In the genomic region with DNA sequence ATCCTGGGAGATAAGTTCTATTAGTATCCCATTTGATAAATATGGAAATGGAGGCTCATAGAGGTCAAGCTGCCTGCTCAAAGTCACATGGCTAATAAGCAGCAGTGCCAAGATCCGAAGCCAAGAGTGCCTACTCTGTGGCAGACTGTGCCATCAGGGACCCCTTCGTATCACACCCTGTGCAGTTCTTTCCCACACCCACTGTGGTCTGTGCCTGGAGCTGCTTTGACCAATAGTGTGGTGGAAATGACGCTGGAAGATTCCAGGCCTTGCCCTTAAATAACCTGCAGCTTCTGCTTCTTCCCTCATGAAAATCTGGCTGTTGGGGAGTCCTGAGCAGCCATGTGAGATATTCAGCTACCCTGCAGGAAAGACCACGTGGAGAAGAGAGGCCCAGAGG, we compare ENCODE assay signal across 29 cellular contexts. TPM values are rescaled to one million over a fixed set of nuclear protein-coding genes. Genes with fewer than 3 reads are reported as not detected.
A peak's percentile ranks its signal among the peaks of the same experiment; 100 is the strongest.
DNase-seq lines count a peak whose midpoint lies in the region; ATAC-seq, FAIRE-seq and TF ChIP-seq lines count a peak whose summit lies in the region.
"Had no signal": no experiment of that assay in that cellular context is flagged by ENCODE, and none has a peak within 500 bp of the region (broad histone marks: within the 10 kb centered on the region; RNA-seq: fewer than 3 reads in every experiment).

No MANE protein-coding gene starts in this region.

- H2AFZ ChIP-seq in HepG2 (ENCODE audit: low read length) (no peak overlapping the region), fibroblast of lung (ENCODE audit: low read length) (no peak overlapping the region)

- TF ChIP-seq RAD21 in liver (IDR thresholded peaks at IDR 0.05) (no peak), HepG2 (CRISPR knock-in tag; IDR thresholded peaks at IDR 0.05) (no peak)

- no peak for ATAC-seq in HepG2
- no peak for ATAC-seq in activated CD8-positive, alpha-beta T cell treated with anti-CD3 and anti-CD28 coated beads, Interleukin-2, amount 10 ng/mL, durations not matched to agents 7 days and 5 days
- ATAC-seq: CD8-positive, alpha-beta T cell; left colon; natural killer cell; SK-N-SH treated with all-trans-retinoic acid at 6 μM for 48 hours had no signal

- H3K36me3 ChIP-seq in liver (ENCODE audit: control insufficient read depth in 4 of 4, insufficient read depth in 3 of 4, low read depth in 1 of 4, low read length in 3 of 4) (no peaks in the 10 kb centered on the region), HepG2 (replicated peaks in 1 of 2; ENCODE audit: control insufficient read depth in 1 of 2, insufficient read depth in 2 of 2, low read length in 2 of 2) (peaks cover 1% of the 10 kb centered on the region in 2 experiments; a peak in 1 of 5 replicates), fibroblast of lung (ENCODE audit: control insufficient read depth, insufficient read depth, low read length) (no peaks in the 10 kb centered on the region), muscle layer of colon (ENCODE audit: insufficient read depth, low read length) (no peaks in the 10 kb centered on the region)
- H3K36me3 ChIP-seq: cardiac muscle cell, ovary, WERI-Rb-1 had no signal

- no peak overlapping the region for H3K4me3 Mint-ChIP-seq in activated CD8-positive, alpha-beta T cell treated with anti-CD3 and anti-CD28 coated beads, Interleukin-2, amount 10 ng/mL, durations not matched to agents 7 days and 5 days
- no peak overlapping the region for H3K4me3 Mint-ChIP-seq in activated T-cell treated with anti-CD3 and anti-CD28 coated beads, Interleukin-2, amount 50 U/mL, for 24 hours
- H3K4me3 Mint-ChIP-seq: activated CD4-positive, alpha-beta T cell treated with anti-CD3 and anti-CD28 coated beads, Interleukin-2, amount 10 ng/mL, durations not matched to agents 24 days and 14 days; activated naive CD4-positive, alpha-beta T cell treated with anti-CD3 and anti-CD28 coated beads for 36 hours; CD8-positive, alpha-beta T cell; mesothelial cell of epicardium; natural killer cell had no signal

- no peak for TF ChIP-seq POLR2A in HepG2 (IDR thresholded peaks at IDR 0.05; ENCODE audit: insufficient read depth in 1 of 2, low read depth in 2 of 2, low read length in 2 of 2)

- H3K9me3 Mint-ChIP-seq in activated CD8-positive, alpha-beta T cell treated with anti-CD3 and anti-CD28 coated beads, Interleukin-2, amount 10 ng/mL, durations not matched to agents 7 days and 5 days (ENCODE audit: insufficient read depth) = no peaks in the 10 kb centered on the region
- no peaks in the 10 kb centered on the region for H3K9me3 Mint-ChIP-seq in activated T-cell treated with anti-CD3 and anti-CD28 coated beads, Interleukin-2, amount 50 U/mL, for 24 hours
- H3K9me3 Mint-ChIP-seq: activated CD4-positive, alpha-beta T cell treated with anti-CD3 and anti-CD28 coated beads, Interleukin-2, amount 10 ng/mL, durations not matched to agents 24 days and 14 days; activated naive CD4-positive, alpha-beta T cell treated with anti-CD3 and anti-CD28 coated beads for 36 hours; CD8-positive, alpha-beta T cell; natural killer cell had no signal

- CTCF ChIA-PET in HepG2 (lab: Yijun Ruan, JAX; ENCODE audit: low intra/inter-chr PET ratio, low total read pairs) = no interaction called here
- CTCF ChIA-PET in activated CD8-positive, alpha-beta T cell treated with anti-CD3 and anti-CD28 coated beads, Interleukin-2, amount 10 ng/mL, durations not matched to agents 7 days and 5 days (lab: Charles Lee) = no interaction called here

- TF ChIP-seq CTCF in liver (IDR thresholded peaks at IDR 0.05; ENCODE audit: low read depth, low read length, missing input control) (no peak), HepG2 (CRISPR knock-in tag; IDR thresholded peaks at IDR 0.05) (no peak), fibroblast of lung (conservative IDR thresholded peaks at IDR 0.05 in 1 of 2, IDR thresholded peaks at IDR 0.05 in 1 of 2; ENCODE audit: low read depth in 1 of 2, low read length in 2 of 2) (no peak), GM20000 (IDR thresholded peaks at IDR 0.05; ENCODE audit: extremely low read depth, missing control alignments) (no peak)

- BruUV-seq in HepG2 (replicated peaks; lab: Mats Ljungman, UMichigan) = no TSS peak

- H3K9me3 ChIP-seq in liver (ENCODE audit: control insufficient read depth in 4 of 4, low read length in 3 of 4) (no peaks in the 10 kb centered on the region), HepG2 (ENCODE audit: low read length) (no peaks in the 10 kb centered on the region), fibroblast of lung (ENCODE audit: control insufficient read depth, insufficient read depth, low read depth, low read length) (no peaks in the 10 kb centered on the region), muscle layer of colon (ENCODE audit: low read length) (no peaks in the 10 kb centered on the region)
- H3K9me3 ChIP-seq: ovary had no signal

- H3K79me2 ChIP-seq in HepG2 (ENCODE audit: insufficient read depth, low read length) (peaks cover 25% of the 10 kb centered on the region), fibroblast of lung (ENCODE audit: control insufficient read depth, insufficient read depth, low read length) (peaks cover 7% of the 10 kb centered on the region)

- H3K27ac ChIP-seq in liver (ENCODE audit: low read depth in 1 of 2, low read length in 2 of 2) (peak overlapping the region in 1 of 2 donors; percentile 56), HepG2 (ENCODE audit: extremely low read length, insufficient read depth, low read length) (no peak overlapping the region), fibroblast of lung (ENCODE audit: insufficient read depth, low read length) (peak overlapping the region; percentile 18), muscle layer of colon (ENCODE audit: low read depth, low read length) (peak overlapping the region; percentile 24)
- H3K27ac ChIP-seq: cardiac muscle cell, ovary, WERI-Rb-1 had no signal

- POLR2A ChIA-PET in HepG2 (lab: Yijun Ruan, JAX) = no interaction called here
- POLR2A ChIA-PET in activated CD8-positive, alpha-beta T cell treated with anti-CD3 and anti-CD28 coated beads, Interleukin-2, amount 10 ng/mL, durations not matched to agents 7 days and 5 days (lab: Charles Lee) = interaction anchor here (0.6 kb wide), 1 partner anchor 196 kb away, joined by 4 read pairs; no protein-coding TSS in a partner anchor

- H3K27ac Mint-ChIP-seq in activated CD8-positive, alpha-beta T cell treated with anti-CD3 and anti-CD28 coated beads, Interleukin-2, amount 10 ng/mL, durations not matched to agents 7 days and 5 days = no peak overlapping the region
- H3K27ac Mint-ChIP-seq in activated T-cell treated with anti-CD3 and anti-CD28 coated beads, Interleukin-2, amount 50 U/mL, for 24 hours = no peak overlapping the region
- H3K27ac Mint-ChIP-seq: activated CD4-positive, alpha-beta T cell treated with anti-CD3 and anti-CD28 coated beads, Interleukin-2, amount 10 ng/mL, durations not matched to agents 24 days and 14 days; activated naive CD4-positive, alpha-beta T cell treated with anti-CD3 and anti-CD28 coated beads for 36 hours; CD8-positive, alpha-beta T cell; mesothelial cell of epicardium; natural killer cell had no signal

- H3K27me3 ChIP-seq in liver (ENCODE audit: control insufficient read depth in 4 of 4, insufficient read depth in 4 of 4, low read length in 3 of 4) = no peaks in the 10 kb centered on the region
- no peaks in the 10 kb centered on the region for H3K27me3 ChIP-seq in HepG2 (ENCODE audit: control insufficient read depth in 1 of 2, insufficient read depth in 2 of 2, low read length in 2 of 2)
- H3K27me3 ChIP-seq in fibroblast of lung (ENCODE audit: control insufficient read depth, insufficient read depth, low read length) = no peaks in the 10 kb centered on the region
- no peaks in the 10 kb centered on the region for H3K27me3 ChIP-seq in muscle layer of colon (ENCODE audit: control insufficient read depth in 1 of 2, insufficient read depth in 2 of 2, low read length in 2 of 2)
- H3K27me3 ChIP-seq: cardiac muscle cell, ovary had no signal

- H3K27me3 Mint-ChIP-seq in activated CD8-positive, alpha-beta T cell treated with anti-CD3 and anti-CD28 coated beads, Interleukin-2, amount 10 ng/mL, durations not matched to agents 7 days and 5 days (ENCODE audit: low read depth) = no peaks in the 10 kb centered on the region
- H3K27me3 Mint-ChIP-seq in activated T-cell treated with anti-CD3 and anti-CD28 coated beads, Interleukin-2, amount 50 U/mL, for 24 hours = no peaks in the 10 kb centered on the region
- H3K27me3 Mint-ChIP-seq: activated CD4-positive, alpha-beta T cell treated with anti-CD3 and anti-CD28 coated beads, Interleukin-2, amount 10 ng/mL, durations not matched to agents 24 days and 14 days had no signal

- H4K20me1 ChIP-seq in HepG2 (ENCODE audit: insufficient read depth, low read length) (no peaks in the 10 kb centered on the region), fibroblast of lung (ENCODE audit: control insufficient read depth, extremely low read depth, insufficient read depth, low read length) (no peaks in the 10 kb centered on the region)

- TF ChIP-seq EP300 in HepG2 (IDR thresholded peaks at IDR 0.05; ENCODE audit: low read depth in 2 of 2, low read length in 2 of 2) (no peak), HepG2 (CRISPR knock-in tag; IDR thresholded peaks at IDR 0.05; ENCODE audit: borderline replicate concordance) (no peak)

- in situ Hi-C loops in HepG2 (cut with HindIII; ENCODE audit: extremely low pct_ligation_motif_present, low pct_unique_long_range_greater_than_20kb) = no loop called here

- no peaks in the 10 kb centered on the region for H3K36me3 Mint-ChIP-seq in activated CD8-positive, alpha-beta T cell treated with anti-CD3 and anti-CD28 coated beads, Interleukin-2, amount 10 ng/mL, durations not matched to agents 7 days and 5 days (ENCODE audit: low read depth)
- peaks cover 8% of the 10 kb centered on the region for H3K36me3 Mint-ChIP-seq in activated T-cell treated with anti-CD3 and anti-CD28 coated beads, Interleukin-2, amount 50 U/mL, for 24 hours (ENCODE audit: low read depth)
- H3K36me3 Mint-ChIP-seq: natural killer cell had no signal

- H3K9ac ChIP-seq in liver (ENCODE audit: low read depth in 1 of 2, low read length in 2 of 2) (no peak overlapping the region), HepG2 (ENCODE audit: insufficient read depth, low read depth, low read length) (no peak overlapping the region), fibroblast of lung (ENCODE audit: insufficient read depth, low read length) (no peak overlapping the region), muscle layer of colon (ENCODE audit: low read length) (no peak overlapping the region)

- H3K4me1 ChIP-seq in liver (ENCODE audit: control insufficient read depth in 4 of 4, insufficient read depth in 4 of 4, low read length in 3 of 4) (peaks cover 8 to 46% (median 41%) of the 10 kb centered on the region in 4 donors), HepG2 (ENCODE audit: insufficient read depth, low read length) (peaks cover 58% of the 10 kb centered on the region), fibroblast of lung (ENCODE audit: control insufficient read depth, extremely low read depth, insufficient read depth, low read length) (peaks cover 15% of the 10 kb centered on the region), muscle layer of colon (ENCODE audit: insufficient read depth, low read length) (peaks cover 18% of the 10 kb centered on the region)

- 75% methylated on average over 4 of the region's 4 CpGs for WGBS in liver
- 90% methylated on average over 3 of the region's 4 CpGs for WGBS in HepG2 (ENCODE audit: low lambda C conversion rate)

- intact Hi-C loops in HepG2 (cut with micrococcal nuclease; ENCODE audit: unreplicated experiment) = no loop called here

- DNase-seq in HepG2 (ENCODE audit: low spot score) (no peak), fibroblast of lung (ENCODE audit: low read depth in 2 of 2) (no peak), GM20000 (ENCODE audit: low spot score) (no peak), NCI-H1048 (lab: John Stamatoyannopoulos, UW) (no peak)
- DNase-seq in activated CD8-positive, alpha-beta T cell treated with anti-CD3 and anti-CD28 coated beads, Interleukin-2, amount 10 ng/mL, durations not matched to agents 7 days and 5 days = no peak
- no peak for DNase-seq in activated T-cell treated with anti-CD3 and anti-CD28 coated beads, Interleukin-2, amount 50 U/mL, for 24 hours
- DNase-seq: activated CD4-positive, alpha-beta T cell treated with anti-CD3 and anti-CD28 coated beads, Interleukin-2, amount 10 ng/mL, durations not matched to agents 24 days and 14 days; activated naive CD4-positive, alpha-beta T cell treated with anti-CD3 and anti-CD28 coated beads for 36 hours; amniotic stem cell; CD8-positive, alpha-beta T cell; dermis blood vessel endothelial cell; DMS53; head of caudate nucleus; Karpas-422; left colon; natural killer cell; NCI-H187; NCI-H524 treated with DMSO at 0.1 percent for 48 hours; ovary; substantia nigra; WERI-Rb-1 had no signal

- H3K4me3 ChIP-seq in liver (ENCODE audit: low read depth in 1 of 3, low read length in 3 of 3) (no peak overlapping the region), HepG2 (replicated peaks in 1 of 3; ENCODE audit: insufficient read depth in 1 of 3, low read depth in 2 of 3, low read length in 3 of 3) (no peak overlapping the region), fibroblast of lung (replicated peaks in 1 of 4; ENCODE audit: control extremely low read depth in 1 of 4, insufficient read depth in 1 of 4, low read depth in 3 of 4, low read length in 4 of 4) (no peak overlapping the region), muscle layer of colon (ENCODE audit: low read depth in 1 of 2, low read length in 2 of 2) (no peak overlapping the region)
- H3K4me3 ChIP-seq: cardiac muscle cell, ovary had no signal

- no peak overlapping the region for H3K4me2 ChIP-seq in HepG2 (ENCODE audit: low read depth, low read length)
- H3K4me2 ChIP-seq in fibroblast of lung (ENCODE audit: extremely low read depth, insufficient read depth, low read length) = no peak overlapping the region

- peaks cover 12% of the 10 kb centered on the region for H3K4me1 Mint-ChIP-seq in activated CD8-positive, alpha-beta T cell treated with anti-CD3 and anti-CD28 coated beads, Interleukin-2, amount 10 ng/mL, durations not matched to agents 7 days and 5 days (ENCODE audit: low read depth)
- peaks cover 21% of the 10 kb centered on the region for H3K4me1 Mint-ChIP-seq in activated T-cell treated with anti-CD3 and anti-CD28 coated beads, Interleukin-2, amount 50 U/mL, for 24 hours (ENCODE audit: low read depth)

- no peak for FAIRE-seq in HepG2 (lab: Jason Lieb, UNC)
- FAIRE-seq: A204.1, H1 had no signal

RNA-seq across cellular contexts. Expression of gene OPA3, which starts 10.1 kb away (rescaled TPM):
- total RNA-seq in liver (1 to 10 TPM; 3.8 to 6.7 TPM), HepG2 (2016; rRNA removed; fragmentation: Illumina TruSeq; extraction: Trizol) (7.8 and 8.3 TPM in 2 replicates), fibroblast of lung (3.1 and 3.8 TPM in 2 replicates)
- polyA plus RNA-seq in liver (1 to 10 TPM; 5.8 to 9.4 TPM), HepG2 (2011; rRNA removed) (16.6 and 17.7 TPM in 2 replicates), fibroblast of lung (8.3 and 11.3 TPM in 2 replicates)
- 0.81 and 1.1 TPM in 2 replicates for total RNA-seq in HepG2 (2016; cell fraction: cytosol; rRNA removed; fragmentation: Illumina TruSeq; extraction: Trizol; ENCODE audit: low read depth)
- 9.0 and 9.2 TPM in 2 replicates for total RNA-seq in HepG2 (2016; cell fraction: insoluble cytoplasmic fraction; rRNA removed; fragmentation: Illumina TruSeq; extraction: Trizol)
- total RNA-seq in HepG2 (2016; cell fraction: membrane; rRNA removed; fragmentation: Illumina TruSeq; extraction: Trizol) = 3.3 and 3.4 TPM in 2 replicates
- total RNA-seq in HepG2 (2016; cell fraction: nucleus; rRNA removed; fragmentation: Illumina TruSeq; extraction: Trizol) = 3.2 and 4.2 TPM in 2 replicates
- 13.1 and 15.8 TPM in 2 replicates for polyA plus RNA-seq in HepG2 (2011; cell fraction: cytosol; rRNA removed)
- polyA plus RNA-seq in HepG2 (2011; cell fraction: nucleus; rRNA removed) = 7.5 and 8.6 TPM in 2 replicates
- polyA plus RNA-seq in HepG2 (2012) = 5.2 and 7.4 TPM in 2 replicates
- 0.77 TPM in 2 replicates for polyA plus RNA-seq in HepG2 (2016; cell fraction: cytosol; fragmentation: Illumina TruSeq; extraction: Trizol; ENCODE audit: low read depth)
- polyA plus RNA-seq in HepG2 (2016; cell fraction: insoluble cytoplasmic fraction; fragmentation: Illumina TruSeq; extraction: Trizol; ENCODE audit: low read depth) = 10.0 and 10.6 TPM in 2 replicates
- 1.6 and 2.3 TPM in 2 replicates for polyA plus RNA-seq in HepG2 (2016; cell fraction: membrane; fragmentation: Illumina TruSeq; extraction: Trizol; ENCODE audit: low read depth)
- polyA plus RNA-seq in HepG2 (2016; cell fraction: nucleus; fragmentation: Illumina TruSeq; extraction: Trizol; ENCODE audit: insufficient read depth, low read depth) = 7.8 and 8.0 TPM in 2 replicates
- 21.3 and 30.2 TPM in 2 replicates for polyA minus RNA-seq in HepG2 (2011; rRNA and poly(A)+ RNA removed; ENCODE audit: low replicate concordance)
- polyA minus RNA-seq in HepG2 (2011; cell fraction: cytosol; rRNA and poly(A)+ RNA removed) = 7.1 and 7.5 TPM in 2 replicates
- polyA minus RNA-seq in HepG2 (2011; cell fraction: nucleus; rRNA and poly(A)+ RNA removed) = 2.6 and 3.0 TPM in 2 replicates
- polyA plus RNA-seq in fibroblast of lung (2012) = 6.9 and 8.6 TPM in 2 replicates
- polyA minus RNA-seq in fibroblast of lung (ENCODE audit: low replicate concordance) = 13.6 and 30.8 TPM in 2 replicates
- 10 to 100 TPM; 13.4 to 14.9 TPM for total RNA-seq in activated CD8-positive, alpha-beta T cell treated with anti-CD3 and anti-CD28 coated beads, Interleukin-2, amount 10 ng/mL, durations not matched to agents 7 days and 5 days

RNA-seq across cellular contexts. Expression of gene GPR4, which starts 27.5 kb away (rescaled TPM):
- under 1 TPM; 0.37 to 0.84 TPM for total RNA-seq in liver
- 1 to 10 TPM; 1.1 to 1.9 TPM for polyA plus RNA-seq in liver
- not detected in 2 replicates for total RNA-seq in HepG2 (2016; rRNA removed; fragmentation: Illumina TruSeq; extraction: Trizol)
- not detected in 2 replicates for total RNA-seq in HepG2 (2016; cell fraction: cytosol; rRNA removed; fragmentation: Illumina TruSeq; extraction: Trizol; ENCODE audit: low read depth)
- total RNA-seq in HepG2 (2016; cell fraction: insoluble cytoplasmic fraction; rRNA removed; fragmentation: Illumina TruSeq; extraction: Trizol) = not detected in 2 replicates
- not detected in 2 replicates for total RNA-seq in HepG2 (2016; cell fraction: membrane; rRNA removed; fragmentation: Illumina TruSeq; extraction: Trizol)
- total RNA-seq in HepG2 (2016; cell fraction: nucleus; rRNA removed; fragmentation: Illumina TruSeq; extraction: Trizol) = not detected in 2 replicates
- polyA plus RNA-seq in HepG2 (2011; rRNA removed) = 0.15 TPM in 1 of 2 replicates, not detected in the other
- not detected in 2 replicates for polyA plus RNA-seq in HepG2 (2011; cell fraction: cytosol; rRNA removed)
- polyA plus RNA-seq in HepG2 (2011; cell fraction: nucleus; rRNA removed) = not detected in 2 replicates
- not detected in 2 replicates for polyA plus RNA-seq in HepG2 (2012)
- not detected in 2 replicates for polyA plus RNA-seq in HepG2 (2016; cell fraction: cytosol; fragmentation: Illumina TruSeq; extraction: Trizol; ENCODE audit: low read depth)
- not detected in 2 replicates for polyA plus RNA-seq in HepG2 (2016; cell fraction: insoluble cytoplasmic fraction; fragmentation: Illumina TruSeq; extraction: Trizol; ENCODE audit: low read depth)
- polyA plus RNA-seq in HepG2 (2016; cell fraction: membrane; fragmentation: Illumina TruSeq; extraction: Trizol; ENCODE audit: low read depth) = not detected in 2 replicates
- not detected in 2 replicates for polyA plus RNA-seq in HepG2 (2016; cell fraction: nucleus; fragmentation: Illumina TruSeq; extraction: Trizol; ENCODE audit: insufficient read depth, low read depth)
- polyA minus RNA-seq in HepG2 (2011; rRNA and poly(A)+ RNA removed; ENCODE audit: low replicate concordance) = 0.12 TPM in 1 of 2 replicates, not detected in the other
- polyA minus RNA-seq in HepG2 (2011; cell fraction: cytosol; rRNA and poly(A)+ RNA removed) = not detected in 2 replicates
- polyA minus RNA-seq in HepG2 (2011; cell fraction: nucleus; rRNA and poly(A)+ RNA removed) = not detected in 2 replicates
- total RNA-seq in fibroblast of lung = under 0.01 TPM in 1 of 2 replicates, not detected in the other
- 0.47 and 0.58 TPM in 2 replicates for polyA plus RNA-seq in fibroblast of lung
- polyA plus RNA-seq in fibroblast of lung (2012) = 0.39 and 0.56 TPM in 2 replicates
- 0.78 TPM in 1 of 2 replicates, not detected in the other for polyA minus RNA-seq in fibroblast of lung (ENCODE audit: low replicate concordance)
- total RNA-seq in activated CD8-positive, alpha-beta T cell treated with anti-CD3 and anti-CD28 coated beads, Interleukin-2, amount 10 ng/mL, durations not matched to agents 7 days and 5 days = not detected
- total RNA-seq: activated CD4-positive, alpha-beta T cell treated with anti-CD3 and anti-CD28 coated beads, Interleukin-2, amount 10 ng/mL, durations not matched to agents 24 days and 14 days; activated naive CD4-positive, alpha-beta T cell treated with anti-CD3 and anti-CD28 coated beads for 36 hours; cardiac muscle cell; CD8-positive, alpha-beta T cell; mesothelial cell of epicardium; T-helper 2 cell treated with Interferon-gamma antibody and Interleukin-4, amounts not matched to agents 100 ng/mL and 5 ng/mL, for 36 hours had no signal
- polyA plus RNA-seq: cardiac muscle cell had no signal
